15 cellular contexts compared by ENCODE assay signal in genomic region chr13:20501548-20501947, GRCh38. TPM values are rescaled to one million over a fixed set of nuclear protein-coding genes. Genes with fewer than 3 reads are reported as not detected.
DNase-seq lines count a peak whose midpoint lies in the region; ATAC-seq and TF ChIP-seq lines count a peak whose summit lies in the region.
"Had no signal": no experiment of that assay in that cellular context is flagged by ENCODE, and none has a peak within 500 bp of the region (broad histone marks: within the 10 kb centered on the region; RNA-seq: fewer than 3 reads in every experiment).

No MANE protein-coding gene starts in this region.

- H3K4me1 ChIP-seq in CD8-positive, alpha-beta T cell (ENCODE audit: insufficient read depth, low read length): no peaks in the 10 kb centered on the region
- no peaks in the 10 kb centered on the region for H3K4me1 ChIP-seq in mucosa of descending colon (ENCODE audit: low read depth)
- peaks cover 0 to 13% of the 10 kb centered on the region in 2 donors for H3K4me1 ChIP-seq in left lung

- no peaks in the 10 kb centered on the region for H3K36me3 ChIP-seq in CD8-positive, alpha-beta T cell (ENCODE audit: insufficient read depth, low read length)
- H3K36me3 ChIP-seq in mucosa of descending colon (ENCODE audit: low read depth): no peaks in the 10 kb centered on the region
- no peaks in the 10 kb centered on the region for H3K36me3 ChIP-seq in left lung

- no peak overlapping the region for H3K4me3 ChIP-seq in CD8-positive, alpha-beta T cell (ENCODE audit: low read depth, low read length)
- H3K4me3 ChIP-seq in mucosa of descending colon: no peak overlapping the region
- no peak overlapping the region for H3K4me3 ChIP-seq in left lung
- H3K4me3 ChIP-seq: GM23338 had no signal

- H3K27ac ChIP-seq in CD8-positive, alpha-beta T cell (ENCODE audit: low read depth, low read length): no peak overlapping the region
- H3K27ac ChIP-seq in substantia nigra (ENCODE audit: low read depth, low read length, poor library complexity, severe bottlenecking) (peak overlapping the region; percentile 22), left lung (no peak overlapping the region)

- no peak for TF ChIP-seq CTCF in CD8-positive, alpha-beta T cell (IDR thresholded peaks at IDR 0.05)
- TF ChIP-seq CTCF in mucosa of descending colon (IDR thresholded peaks at IDR 0.05): no peak
- TF ChIP-seq CTCF in left lung (IDR thresholded peaks at IDR 0.05): no peak

- H3K36me3 Mint-ChIP-seq in CD8-positive, alpha-beta T cell: peaks cover 21% of the 10 kb centered on the region
- H3K36me3 Mint-ChIP-seq in dendritic cell treated with granulocyte-macrophage colony-stimulating factor and Interleukin-4, amounts not matched to agents 40 ng/mL and 50 ng/mL, for 4 days (ENCODE audit: low read depth): peaks cover 11% of the 10 kb centered on the region

- H3K27ac Mint-ChIP-seq in CD8-positive, alpha-beta T cell: peak overlapping the region; percentile 73
- H3K27ac Mint-ChIP-seq in dendritic cell treated with granulocyte-macrophage colony-stimulating factor and Interleukin-4, amounts not matched to agents 40 ng/mL and 50 ng/mL, for 4 days: peak overlapping the region; percentile 78
- H3K27ac Mint-ChIP-seq: GM23338 had no signal

- no peaks in the 10 kb centered on the region for H3K4me1 Mint-ChIP-seq in CD8-positive, alpha-beta T cell (ENCODE audit: low read depth)
- H3K4me1 Mint-ChIP-seq in dendritic cell treated with granulocyte-macrophage colony-stimulating factor and Interleukin-4, amounts not matched to agents 40 ng/mL and 50 ng/mL, for 4 days (ENCODE audit: low read depth): peaks cover 42% of the 10 kb centered on the region
- H3K4me1 Mint-ChIP-seq: CD8-positive, alpha-beta memory T cell had no signal

- H3K9me3 Mint-ChIP-seq in CD8-positive, alpha-beta T cell: peaks cover 3% of the 10 kb centered on the region
- H3K9me3 Mint-ChIP-seq in dendritic cell treated with granulocyte-macrophage colony-stimulating factor and Interleukin-4, amounts not matched to agents 40 ng/mL and 50 ng/mL, for 4 days: no peaks in the 10 kb centered on the region

- no peaks in the 10 kb centered on the region for H3K27me3 Mint-ChIP-seq in CD8-positive, alpha-beta T cell (ENCODE audit: low read depth)
- H3K27me3 Mint-ChIP-seq in dendritic cell treated with granulocyte-macrophage colony-stimulating factor and Interleukin-4, amounts not matched to agents 40 ng/mL and 50 ng/mL, for 4 days: no peaks in the 10 kb centered on the region

- H3K4me3 Mint-ChIP-seq in CD8-positive, alpha-beta T cell: no peak overlapping the region
- no peak overlapping the region for H3K4me3 Mint-ChIP-seq in dendritic cell treated with granulocyte-macrophage colony-stimulating factor and Interleukin-4, amounts not matched to agents 40 ng/mL and 50 ng/mL, for 4 days
- H3K4me3 Mint-ChIP-seq: CD8-positive, alpha-beta memory T cell; GM23338; H9 had no signal

- no peaks in the 10 kb centered on the region for H3K27me3 ChIP-seq in CD8-positive, alpha-beta T cell (ENCODE audit: insufficient read depth, low read length)
- no peaks in the 10 kb centered on the region for H3K27me3 ChIP-seq in left lung

- POLR2A ChIA-PET in CD8-positive, alpha-beta T cell (lab: Charles Lee): no interaction called here

- no peak for ATAC-seq in CD8-positive, alpha-beta T cell
- ATAC-seq in mucosa of descending colon (peak; percentile 87), left lung (no peak)
- ATAC-seq: GM23338, HCT116 had no signal

- no peak for DNase-seq in CD8-positive, alpha-beta T cell
- DNase-seq in mucosa of descending colon (no peak), substantia nigra (lab: John Stamatoyannopoulos, UW) (no peak), SW 1271 (lab: John Stamatoyannopoulos, UW) (no peak), DMS79 treated with DMSO at 0.1 percent for 48 hours (lab: John Stamatoyannopoulos, UW) (no peak), left lung (no peak)
- DNase-seq: C1 segment of cervical spinal cord; CD8-positive, alpha-beta memory T cell; DMS 273 treated with DMSO at 0.1 percent for 48 hours; DMS79; GF-D8; H9 had no signal

- H3K9me3 ChIP-seq in CD8-positive, alpha-beta T cell (ENCODE audit: low read length): no peaks in the 10 kb centered on the region
- H3K9me3 ChIP-seq in mucosa of descending colon (no peaks in the 10 kb centered on the region), left lung (peaks cover 0 to 2% of the 10 kb centered on the region in 2 donors)

- CTCF ChIA-PET in CD8-positive, alpha-beta T cell (lab: Charles Lee): no interaction called here

- intact Hi-C loops in CD8-positive, alpha-beta T cell (cut with DNase I, micrococcal nuclease): no loop called here
- intact Hi-C loops in dendritic cell treated with granulocyte-macrophage colony-stimulating factor and Interleukin-4, amounts not matched to agents 40 ng/mL and 50 ng/mL, for 4 days (cut with micrococcal nuclease): loop anchor here (1.0 to 5.0 kb wide), 2 partner anchors 24 to 66 kb away; partner anchors contain the start of genes CRYL1 and IFT88
- intact Hi-C loops in mucosa of descending colon (cut with DNase I, micrococcal nuclease) (no loop called here), left lung (cut with DNase I) (no loop called here)

RNA-seq across cellular contexts. Expression of gene CRYL1, which starts 24.1 kb away (rescaled TPM):
- total RNA-seq in CD8-positive, alpha-beta T cell: 1 to 10 TPM; 8.0 to 8.5 TPM
- 100 to 1,000 TPM in 2 of 3 donors, 10 to 100 TPM in 1; 49.2 to 141 (median 106) TPM for total RNA-seq in mucosa of descending colon
- 10 to 100 TPM; 15.5 to 31.8 TPM for total RNA-seq in left lung
